27 cellular contexts compared by ENCODE assay signal in genomic region chr2:212181646-212182045, GRCh38.
"Had no signal": no experiment of that assay in that cellular context is flagged by ENCODE, and none has a peak within 500 bp of the region (broad histone marks: within the 10 kb centered on the region; RNA-seq: fewer than 3 reads in every experiment).

No MANE protein-coding gene starts in this region.

- H3K9me3 ChIP-seq: gastrocnemius medialis, left ventricle myocardium inferior, lower lobe of right lung, ovary, psoas muscle, right lobe of liver, testis, tibial artery had no signal

- H3K27me3 Mint-ChIP-seq: type B pancreatic cell had no signal

- H3K9me3 Mint-ChIP-seq: type B pancreatic cell had no signal

- DNase-seq: cerebellar nuclear complex; dorsolateral prefrontal cortex; effector CD4-positive, alpha-beta T cell; foreskin fibroblast; gastrocnemius medialis; head of caudate nucleus; left colon; left ventricle myocardium inferior; lower lobe of right lung; natural killer cell; occipital lobe; ovary; posterior cingulate gyrus; psoas muscle; retina; right lobe of liver; stimulated activated CD4-positive, alpha-beta T cell treated with anti-CD3 and anti-CD28 coated beads, Interleukin-2, amount 100 ng/mL, for 24 hours; stimulated activated CD4-positive, alpha-beta T cell treated with anti-CD3 and anti-CD28 coated beads, Interleukin-4, amount 100 ng/mL, for 24 hours; stimulated activated naive CD4-positive, alpha-beta T cell treated with Interleukin-2 at 50 U/mL for 16 hours; substantia nigra; testis; tibial artery had no signal

- H3K27me3 ChIP-seq: dorsolateral prefrontal cortex, gastrocnemius medialis, ovary, right lobe of liver, testis, tibial artery had no signal

- FAIRE-seq: colon, islet of Langerhans had no signal

- H3K36me3 Mint-ChIP-seq: natural killer cell; stimulated activated effector memory CD8-positive, alpha-beta T cell treated with anti-CD3 and anti-CD28 coated beads, Interleukin-12 subunit alpha, Interleukin-12 subunit beta, amount 100 ng/mL, for 72 hours; type B pancreatic cell had no signal

- ATAC-seq: gastrocnemius medialis; left colon; lower lobe of right lung; natural killer cell; psoas muscle; right lobe of liver; stimulated activated effector memory CD8-positive, alpha-beta T cell treated with anti-CD3 and anti-CD28 coated beads, Interleukin-12 subunit alpha, Interleukin-12 subunit beta, amount 100 ng/mL, for 72 hours had no signal

- H3K36me3 ChIP-seq: gastrocnemius medialis, left ventricle myocardium inferior, lower lobe of right lung, ovary, right lobe of liver, tibial artery had no signal

- H3K4me1 Mint-ChIP-seq: natural killer cell; stimulated activated effector memory CD8-positive, alpha-beta T cell treated with anti-CD3 and anti-CD28 coated beads, Interleukin-12 subunit alpha, Interleukin-12 subunit beta, amount 100 ng/mL, for 72 hours had no signal

- H3K4me3 ChIP-seq: dorsolateral prefrontal cortex, gastrocnemius medialis, left ventricle myocardium inferior, lower lobe of right lung, ovary, psoas muscle, right lobe of liver, smooth muscle cell, testis, tibial artery had no signal

- H3K27ac Mint-ChIP-seq: natural killer cell; stimulated activated effector memory CD8-positive, alpha-beta T cell treated with anti-CD3 and anti-CD28 coated beads, Interleukin-12 subunit alpha, Interleukin-12 subunit beta, amount 100 ng/mL, for 72 hours; type B pancreatic cell had no signal

- H3K4me2 ChIP-seq: smooth muscle cell had no signal

- H3K27ac ChIP-seq: dorsolateral prefrontal cortex, gastrocnemius medialis, left ventricle myocardium inferior, lower lobe of right lung, ovary, psoas muscle, right lobe of liver, testis, tibial artery had no signal

- H3K4me1 ChIP-seq: gastrocnemius medialis, lower lobe of right lung, psoas muscle, right lobe of liver, testis had no signal

- H3K4me3 Mint-ChIP-seq: natural killer cell; stimulated activated effector memory CD8-positive, alpha-beta T cell treated with anti-CD3 and anti-CD28 coated beads, Interleukin-12 subunit alpha, Interleukin-12 subunit beta, amount 100 ng/mL, for 72 hours; type B pancreatic cell had no signal
